Comparison of ENCODE assay signal across 10 cellular contexts in genomic region chr17:58991718-58992331, GRCh38.
A peak's percentile ranks its signal among the peaks of the same experiment; 100 is the strongest.
DNase-seq lines count a peak whose midpoint lies in the region; ATAC-seq and TF ChIP-seq lines count a peak whose summit lies in the region.
"Had no signal": no experiment of that assay in that cellular context is flagged by ENCODE, and none has a peak within 500 bp of the region (broad histone marks: within the 10 kb centered on the region; RNA-seq: fewer than 3 reads in every experiment).

No MANE protein-coding gene starts in this region.

- H3K79me2 ChIP-seq in smooth muscle cell (ENCODE audit: low read depth) = no peaks in the 10 kb centered on the region

- H3K27me3 ChIP-seq in brain microvascular endothelial cell (replicated peaks) = no peaks in the 10 kb centered on the region
- no peaks in the 10 kb centered on the region for H3K27me3 ChIP-seq in smooth muscle cell (ENCODE audit: low read depth)
- no peaks in the 10 kb centered on the region for H3K27me3 ChIP-seq in psoas muscle (ENCODE audit: insufficient read depth in 3 of 3, low read length in 2 of 3)

- H2AFZ ChIP-seq in smooth muscle cell (ENCODE audit: low read depth) = no peak overlapping the region

- no peaks in the 10 kb centered on the region for H3K9me3 ChIP-seq in smooth muscle cell (replicated peaks; ENCODE audit: low read depth)
- H3K9me3 ChIP-seq in psoas muscle = no peaks in the 10 kb centered on the region

- WGBS in smooth muscle cell (ENCODE audit: low lambda C conversion rate) = 44% methylated on average over 4 of the region's 4 CpGs
- WGBS in psoas muscle, 3 donors = 89 to 92% (median 91%) methylated on average over 4 of the region's 4 CpGs

- H3K4me2 ChIP-seq in smooth muscle cell = peak overlapping the region; percentile 35

- no peak overlapping the region for H3K9ac ChIP-seq in smooth muscle cell (ENCODE audit: low read depth)

- DNase-seq in brain microvascular endothelial cell (peak; percentile 81), smooth muscle cell (lab: John Stamatoyannopoulos, UW; ENCODE audit: unreplicated experiment) (no peak), inferior parietal cortex (ENCODE audit: extremely low spot score) (no peak), psoas muscle (no peak), DMS114 treated with DMSO at 0.1 percent for 48 hours (lab: John Stamatoyannopoulos, UW; ENCODE audit: unreplicated experiment) (no peak)
- DNase-seq: activated CD8-positive, alpha-beta memory T cell treated with anti-CD3 and anti-CD28 coated beads, Interleukin-2, amount 50 U/mL, for 4 hours; hippocampal formation; NCI-H2029 had no signal

- H3K4me3 ChIP-seq in brain microvascular endothelial cell (ENCODE audit: low read depth, low read length) = no peak overlapping the region
- no peak overlapping the region for H3K4me3 ChIP-seq in smooth muscle cell
- H3K4me3 ChIP-seq in psoas muscle = no peak overlapping the region

- TF ChIP-seq CTCF in brain microvascular endothelial cell (IDR thresholded peaks at IDR 0.05; ENCODE audit: low read depth, low read length, missing control alignments) (no peak), smooth muscle cell (IDR thresholded peaks at IDR 0.05; ENCODE audit: borderline replicate concordance, insufficient read depth, poor library complexity, severe bottlenecking) (no peak), psoas muscle (IDR thresholded peaks at IDR 0.05) (no peak)

- peak; percentile 65 for ATAC-seq in GM19025 (IDR thresholded peaks at IDR 0.05; ENCODE audit: low read depth, unreplicated experiment)
- peak; percentile 44 for ATAC-seq in HG03060 (IDR thresholded peaks at IDR 0.05; ENCODE audit: low read depth, unreplicated experiment)
- ATAC-seq in psoas muscle = no peak

- in situ Hi-C loops in brain microvascular endothelial cell (cut with HindIII; ENCODE audit: low pct_ligation_motif_present, low sequenced_read_pairs) = no loop called here

- intact Hi-C loops in psoas muscle (cut with DNase I) = no loop called here

- H3K36me3 ChIP-seq in brain microvascular endothelial cell (replicated peaks) (no peaks in the 10 kb centered on the region), smooth muscle cell (ENCODE audit: low read depth) (no peaks in the 10 kb centered on the region), psoas muscle (ENCODE audit: insufficient read depth in 1 of 2, low read depth in 1 of 2) (peaks cover 0 to 18% of the 10 kb centered on the region in 2 donors)

- H3K27ac ChIP-seq in brain microvascular endothelial cell (peak overlapping the region; percentile 91), smooth muscle cell (ENCODE audit: low read depth) (peak overlapping the region; percentile 71), psoas muscle (no peak overlapping the region)

- no peaks in the 10 kb centered on the region for H4K20me1 ChIP-seq in smooth muscle cell (ENCODE audit: low read depth)

- H3F3A ChIP-seq in smooth muscle cell (ENCODE audit: low read depth) = peaks cover 6% of the 10 kb centered on the region

- H3K4me1 ChIP-seq in smooth muscle cell (ENCODE audit: low read depth) (no peaks in the 10 kb centered on the region), psoas muscle (no peaks in the 10 kb centered on the region)

Comparison
In these comparisons a context has a peak if more than half of its experiments do, and no peak if none do; other contexts are left out.
1. ATAC-seq: peak in GM19025 (single experiment) and HG03060 (single experiment); none in psoas muscle (0 of 4).